13 cellular contexts compared by ENCODE assay signal in genomic region chr10:131815366-131816156, GRCh38.
"Had no signal": no experiment of that assay in that cellular context is flagged by ENCODE, and none has a peak within 500 bp of the region (broad histone marks: within the 10 kb centered on the region; RNA-seq: fewer than 3 reads in every experiment).

No MANE protein-coding gene starts in this region.

- H3K4me1 ChIP-seq: foreskin keratinocyte, uterus had no signal

- DNase-seq: activated B cell treated with CpG ODN at 0.5 μM for 24 hours; activated CD4-positive, alpha-beta T cell treated with anti-CD3 and anti-CD28 coated beads, Interleukin-2, amount 10 ng/mL, durations not matched to agents 24 days and 14 days; activated T-cell treated with anti-CD3 and anti-CD28 coated beads, Interleukin-2, amount 50 U/mL, for 4 hours; foreskin keratinocyte; left cardiac atrium; mesenchymal stem cell; stimulated activated CD4-positive, alpha-beta T cell treated with anti-CD3 and anti-CD28 coated beads, Interleukin-4, amount 100 ng/mL, for 1 hour; stimulated activated naive CD8-positive, alpha-beta T cell treated with anti-CD3 and anti-CD28 coated beads, Interleukin-15, amount 100 ng/mL, for 72 hours; uterus had no signal

- H3K4me3 Mint-ChIP-seq: activated B cell treated with CpG ODN at 0.5 μM for 24 hours; activated CD4-positive, alpha-beta T cell treated with anti-CD3 and anti-CD28 coated beads, Interleukin-2, amount 10 ng/mL, durations not matched to agents 24 days and 14 days; activated T-cell treated with anti-CD3 and anti-CD28 coated beads, Interleukin-2, amount 50 U/mL, for 4 hours; natural killer cell treated with Interleukin-12 subunit alpha and Interleukin-12 subunit beta and Interleukin-15 and Interleukin-18, amount 100 ng/mL, for 72 hours; stimulated activated naive CD8-positive, alpha-beta T cell treated with anti-CD3 and anti-CD28 coated beads, Interleukin-15, amount 100 ng/mL, for 72 hours; T-helper 1 cell treated with Interleukin-12 subunit alpha and Interleukin-12 subunit beta and Interleukin-4 antibody, amounts not matched to agents 30 μg/mL and 1 μg/mL, for 36 hours had no signal

- H3K27ac Mint-ChIP-seq: activated B cell treated with CpG ODN at 0.5 μM for 24 hours; activated CD4-positive, alpha-beta T cell treated with anti-CD3 and anti-CD28 coated beads, Interleukin-2, amount 10 ng/mL, durations not matched to agents 24 days and 14 days; natural killer cell treated with Interleukin-12 subunit alpha and Interleukin-12 subunit beta and Interleukin-15 and Interleukin-18, amount 100 ng/mL, for 72 hours; stimulated activated naive CD8-positive, alpha-beta T cell treated with anti-CD3 and anti-CD28 coated beads, Interleukin-15, amount 100 ng/mL, for 72 hours; T-helper 1 cell treated with Interleukin-12 subunit alpha and Interleukin-12 subunit beta and Interleukin-4 antibody, amounts not matched to agents 30 μg/mL and 1 μg/mL, for 36 hours had no signal

- FAIRE-seq: astrocyte, endothelial cell of umbilical vein had no signal

- H3K4me1 Mint-ChIP-seq: activated B cell treated with CpG ODN at 0.5 μM for 24 hours; activated CD4-positive, alpha-beta T cell treated with anti-CD3 and anti-CD28 coated beads, Interleukin-2, amount 10 ng/mL, durations not matched to agents 24 days and 14 days; stimulated activated naive CD8-positive, alpha-beta T cell treated with anti-CD3 and anti-CD28 coated beads, Interleukin-15, amount 100 ng/mL, for 72 hours had no signal

- H3K27ac ChIP-seq: foreskin keratinocyte, uterus had no signal

- H3K27me3 Mint-ChIP-seq: activated CD4-positive, alpha-beta T cell treated with anti-CD3 and anti-CD28 coated beads, Interleukin-2, amount 10 ng/mL, durations not matched to agents 24 days and 14 days had no signal

- H3K9me3 Mint-ChIP-seq: activated B cell treated with CpG ODN at 0.5 μM for 24 hours; activated CD4-positive, alpha-beta T cell treated with anti-CD3 and anti-CD28 coated beads, Interleukin-2, amount 10 ng/mL, durations not matched to agents 24 days and 14 days; activated T-cell treated with anti-CD3 and anti-CD28 coated beads, Interleukin-2, amount 50 U/mL, for 4 hours; natural killer cell treated with Interleukin-12 subunit alpha and Interleukin-12 subunit beta and Interleukin-15 and Interleukin-18, amount 100 ng/mL, for 72 hours; stimulated activated naive CD8-positive, alpha-beta T cell treated with anti-CD3 and anti-CD28 coated beads, Interleukin-15, amount 100 ng/mL, for 72 hours; T-helper 1 cell treated with Interleukin-12 subunit alpha and Interleukin-12 subunit beta and Interleukin-4 antibody, amounts not matched to agents 30 μg/mL and 1 μg/mL, for 36 hours had no signal

- H3K36me3 Mint-ChIP-seq: natural killer cell treated with Interleukin-12 subunit alpha and Interleukin-12 subunit beta and Interleukin-15 and Interleukin-18, amount 100 ng/mL, for 72 hours had no signal

- H3K4me3 ChIP-seq: uterus had no signal

- ATAC-seq: activated T-cell treated with anti-CD3 and anti-CD28 coated beads, Interleukin-2, amount 50 U/mL, for 4 hours; foreskin keratinocyte; left cardiac atrium; stimulated activated naive CD8-positive, alpha-beta T cell treated with anti-CD3 and anti-CD28 coated beads, Interleukin-15, amount 100 ng/mL, for 72 hours had no signal

- H3K9me3 ChIP-seq: uterus had no signal

- H3K36me3 ChIP-seq: uterus had no signal
